Comparison of ENCODE assay signal across 26 cellular contexts in genomic region chr21:33208534-33208933, GRCh38. TPM values are rescaled to one million over a fixed set of nuclear protein-coding genes. Genes with fewer than 3 reads are reported as not detected.
DNase-seq lines count a peak whose midpoint lies in the region; ATAC-seq and TF ChIP-seq lines count a peak whose summit lies in the region.
"Had no signal": no experiment of that assay in that cellular context is flagged by ENCODE, and none has a peak within 500 bp of the region (broad histone marks: within the 10 kb centered on the region; RNA-seq: fewer than 3 reads in every experiment).

No MANE protein-coding gene starts in this region.

- ATAC-seq in activated T-cell treated with anti-CD3 and anti-CD28 coated beads, Interleukin-2, amount 50 U/mL, for 72 hours (replicated peaks in 1 of 2): no peak
- no peak for ATAC-seq in naive thymus-derived CD4-positive, alpha-beta T cell
- ATAC-seq: esophagus mucosa, foreskin keratinocyte, heart left ventricle, lower lobe of right lung, mucosa of descending colon, pancreas had no signal

- no peak overlapping the region for H3K4me3 Mint-ChIP-seq in activated T-cell treated with anti-CD3 and anti-CD28 coated beads, Interleukin-2, amount 50 U/mL, for 72 hours
- H3K4me3 Mint-ChIP-seq in activated T-helper 1 cell treated with anti-CD3 and anti-CD28 coated beads, Interleukin-12 subunit alpha, Interleukin-12 subunit beta, Interleukin-2, Interleukin-4 antibody, amounts not matched to agents 30 ng/mL and 10 ng/mL and 1 ng/mL, durations not matched to agents 14 hours and 24 hours and 36 hours: no peak overlapping the region
- H3K4me3 Mint-ChIP-seq in naive thymus-derived CD4-positive, alpha-beta T cell: no peak overlapping the region
- H3K4me3 Mint-ChIP-seq: activated T-cell treated with anti-CD3 and anti-CD28 coated beads, Interleukin-2, amount 50 U/mL, for 24 hours had no signal

- POLR2A ChIA-PET in naive thymus-derived CD4-positive, alpha-beta T cell (lab: Charles Lee): interaction anchor here (0.6 to 1.6 kb wide), 5 partner anchors 23 to 238 kb away, joined by 3 to 6 read pairs (median 4); partner anchors contain the start of gene IFNAR1

- no peak for DNase-seq in activated T-cell treated with anti-CD3 and anti-CD28 coated beads, Interleukin-2, amount 50 U/mL, for 72 hours
- DNase-seq in activated T-cell treated with anti-CD3 and anti-CD28 coated beads for 4 hours (no peak), NB4 (ENCODE audit: low read depth) (peak; percentile 15), HK-2 (ENCODE audit: unreplicated experiment) (no peak), HT-29 (ENCODE audit: low spot score) (no peak), SHP77 treated with DMSO at 0.1 percent for 48 hours (lab: John Stamatoyannopoulos, UW) (no peak)
- DNase-seq in activated T-helper 1 cell treated with anti-CD3 and anti-CD28 coated beads, Interleukin-12 subunit alpha, Interleukin-12 subunit beta, Interleukin-2, Interleukin-4 antibody, amounts not matched to agents 30 ng/mL and 10 ng/mL and 1 ng/mL, durations not matched to agents 14 hours and 24 hours and 36 hours (ENCODE audit: low spot score): no peak
- no peak for DNase-seq in naive thymus-derived CD4-positive, alpha-beta T cell
- DNase-seq: activated naive CD4-positive, alpha-beta T cell treated with Interleukin-2 at 50 U/mL for 16 hours; activated T-cell treated with anti-CD3 and anti-CD28 coated beads, Interleukin-2, amount 50 U/mL, for 24 hours; amygdala; BE2C; COR-L47; effector CD8-positive, alpha-beta T cell; heart left ventricle; IMR-90; lower lobe of right lung; mucosa of descending colon; NCI-H2029; NCI-H345; pancreas; retina; RPMI8226; small intestine had no signal

- peaks cover 0 to 4% (median 0%) of the 10 kb centered on the region in 3 experiments for H3K9me3 ChIP-seq in naive thymus-derived CD4-positive, alpha-beta T cell (ENCODE audit: control insufficient read depth in 2 of 3, low read length in 3 of 3)
- H3K9me3 ChIP-seq: BE2C, lower lobe of right lung, mucosa of descending colon, pancreas had no signal

- peak overlapping the region; percentile 74 for H3K27ac Mint-ChIP-seq in activated T-cell treated with anti-CD3 and anti-CD28 coated beads, Interleukin-2, amount 50 U/mL, for 72 hours
- peak overlapping the region; percentile 15 for H3K27ac Mint-ChIP-seq in activated T-helper 1 cell treated with anti-CD3 and anti-CD28 coated beads, Interleukin-12 subunit alpha, Interleukin-12 subunit beta, Interleukin-2, Interleukin-4 antibody, amounts not matched to agents 30 ng/mL and 10 ng/mL and 1 ng/mL, durations not matched to agents 14 hours and 24 hours and 36 hours
- H3K27ac Mint-ChIP-seq in naive thymus-derived CD4-positive, alpha-beta T cell: peak overlapping the region in 6 of 9 donors; percentile 33 to 92 (median 70)
- H3K27ac Mint-ChIP-seq: activated T-cell treated with anti-CD3 and anti-CD28 coated beads, Interleukin-2, amount 50 U/mL, for 24 hours had no signal

- TF ChIP-seq CTCF in NB4 (IDR thresholded peaks at IDR 0.05; ENCODE audit: low read depth, low read length): no peak

- peaks cover 4 to 11% of the 10 kb centered on the region in 2 donors for H3K9me3 Mint-ChIP-seq in activated T-cell treated with anti-CD3 and anti-CD28 coated beads, Interleukin-2, amount 50 U/mL, for 72 hours
- H3K9me3 Mint-ChIP-seq in activated T-helper 1 cell treated with anti-CD3 and anti-CD28 coated beads, Interleukin-12 subunit alpha, Interleukin-12 subunit beta, Interleukin-2, Interleukin-4 antibody, amounts not matched to agents 30 ng/mL and 10 ng/mL and 1 ng/mL, durations not matched to agents 14 hours and 24 hours and 36 hours: peaks cover 10% of the 10 kb centered on the region
- H3K9me3 Mint-ChIP-seq in naive thymus-derived CD4-positive, alpha-beta T cell: peaks cover 0 to 22% (median 0%) of the 10 kb centered on the region in 11 donors

- intact Hi-C loops in activated T-helper 1 cell treated with anti-CD3 and anti-CD28 coated beads, Interleukin-12 subunit alpha, Interleukin-12 subunit beta, Interleukin-2, Interleukin-4 antibody, amounts not matched to agents 30 ng/mL and 10 ng/mL and 1 ng/mL, durations not matched to agents 14 hours and 24 hours and 36 hours (cut with micrococcal nuclease): no loop called here
- intact Hi-C loops in naive thymus-derived CD4-positive, alpha-beta T cell (cut with micrococcal nuclease): no loop called here

- CTCF ChIA-PET in naive thymus-derived CD4-positive, alpha-beta T cell (lab: Charles Lee): interaction anchor here (1.2 to 1.3 kb wide), 3 partner anchors 9 to 152 kb away, joined by 3 read pairs; no protein-coding TSS in a partner anchor

- H3K36me3 Mint-ChIP-seq in activated T-cell treated with anti-CD3 and anti-CD28 coated beads, Interleukin-2, amount 50 U/mL, for 72 hours (ENCODE audit: insufficient read depth in 2 of 2): peaks cover 5 to 14% of the 10 kb centered on the region in 2 donors
- H3K36me3 Mint-ChIP-seq in activated T-helper 1 cell treated with anti-CD3 and anti-CD28 coated beads, Interleukin-12 subunit alpha, Interleukin-12 subunit beta, Interleukin-2, Interleukin-4 antibody, amounts not matched to agents 30 ng/mL and 10 ng/mL and 1 ng/mL, durations not matched to agents 14 hours and 24 hours and 36 hours (ENCODE audit: low read depth): peaks cover 7% of the 10 kb centered on the region
- H3K36me3 Mint-ChIP-seq in naive thymus-derived CD4-positive, alpha-beta T cell: peaks cover 0 to 38% (median 0%) of the 10 kb centered on the region in 5 donors

- H3K4me3 ChIP-seq in NB4 (ENCODE audit: low read depth, low read length): no peak overlapping the region
- H3K4me3 ChIP-seq in naive thymus-derived CD4-positive, alpha-beta T cell (ENCODE audit: low read length): no peak overlapping the region
- H3K4me3 ChIP-seq: heart left ventricle, lower lobe of right lung, mucosa of descending colon, pancreas had no signal

- no peak overlapping the region for H3K27ac ChIP-seq in naive thymus-derived CD4-positive, alpha-beta T cell (ENCODE audit: low read depth, low read length)
- H3K27ac ChIP-seq: foreskin keratinocyte, lower lobe of right lung, pancreas had no signal

- no peaks in the 10 kb centered on the region for H3K27me3 Mint-ChIP-seq in activated T-cell treated with anti-CD3 and anti-CD28 coated beads, Interleukin-2, amount 50 U/mL, for 72 hours (ENCODE audit: low read depth)
- no peaks in the 10 kb centered on the region for H3K27me3 Mint-ChIP-seq in activated T-helper 1 cell treated with anti-CD3 and anti-CD28 coated beads, Interleukin-12 subunit alpha, Interleukin-12 subunit beta, Interleukin-2, Interleukin-4 antibody, amounts not matched to agents 30 ng/mL and 10 ng/mL and 1 ng/mL, durations not matched to agents 14 hours and 24 hours and 36 hours (ENCODE audit: insufficient read depth)
- H3K27me3 Mint-ChIP-seq in naive thymus-derived CD4-positive, alpha-beta T cell: no peaks in the 10 kb centered on the region
- H3K27me3 Mint-ChIP-seq: activated T-cell treated with anti-CD3 and anti-CD28 coated beads, Interleukin-2, amount 50 U/mL, for 24 hours had no signal

- H3K36me3 ChIP-seq in naive thymus-derived CD4-positive, alpha-beta T cell (ENCODE audit: control insufficient read depth in 2 of 3, insufficient read depth in 3 of 3, low read length in 3 of 3): no peaks in the 10 kb centered on the region
- H3K36me3 ChIP-seq: BE2C, heart left ventricle, lower lobe of right lung, pancreas had no signal

- no peak for TF ChIP-seq POLR2A in NB4 (IDR thresholded peaks at IDR 0.05; ENCODE audit: extremely low read depth, insufficient read length)

- peaks cover 60% of the 10 kb centered on the region for H3K4me1 Mint-ChIP-seq in activated T-cell treated with anti-CD3 and anti-CD28 coated beads, Interleukin-2, amount 50 U/mL, for 72 hours (ENCODE audit: low read depth)
- H3K4me1 Mint-ChIP-seq in activated T-helper 1 cell treated with anti-CD3 and anti-CD28 coated beads, Interleukin-12 subunit alpha, Interleukin-12 subunit beta, Interleukin-2, Interleukin-4 antibody, amounts not matched to agents 30 ng/mL and 10 ng/mL and 1 ng/mL, durations not matched to agents 14 hours and 24 hours and 36 hours (ENCODE audit: low read depth): peaks cover 42% of the 10 kb centered on the region
- H3K4me1 Mint-ChIP-seq in naive thymus-derived CD4-positive, alpha-beta T cell: peaks cover 51 to 86% (median 79%) of the 10 kb centered on the region in 7 donors

- no peaks in the 10 kb centered on the region for H3K27me3 ChIP-seq in naive thymus-derived CD4-positive, alpha-beta T cell (ENCODE audit: control insufficient read depth in 2 of 2, insufficient read depth in 2 of 2, low read length in 2 of 2)
- H3K27me3 ChIP-seq: BE2C, foreskin keratinocyte, heart left ventricle, pancreas had no signal

- H3K4me1 ChIP-seq in naive thymus-derived CD4-positive, alpha-beta T cell (ENCODE audit: control insufficient read depth in 2 of 2, insufficient read depth in 2 of 2, low read length in 2 of 2): peaks cover 38 to 63% of the 10 kb centered on the region in 2 donors
- H3K4me1 ChIP-seq: BE2C had no signal

RNA-seq across cellular contexts. Expression of gene IFNAR2, which starts 21.2 kb away (rescaled TPM):
- total RNA-seq in activated T-cell treated with anti-CD3 and anti-CD28 coated beads, Interleukin-2, amount 50 U/mL, for 72 hours: 10 to 100 TPM; 30.5 to 30.7 TPM
- total RNA-seq in activated T-helper 1 cell treated with anti-CD3 and anti-CD28 coated beads, Interleukin-12 subunit alpha, Interleukin-12 subunit beta, Interleukin-2, Interleukin-4 antibody, amounts not matched to agents 30 ng/mL and 10 ng/mL and 1 ng/mL, durations not matched to agents 14 hours and 24 hours and 36 hours: 33.3 and 33.5 TPM in 2 replicates
- total RNA-seq in naive thymus-derived CD4-positive, alpha-beta T cell: 10 to 100 TPM; 44.9 to 85.8 (median 60.8) TPM
- polyA plus RNA-seq in naive thymus-derived CD4-positive, alpha-beta T cell: 10 to 100 TPM; 77.3 to 90.2 TPM
- 1.2 and 1.6 TPM in 2 replicates for total RNA-seq in HT-29 (2014; rRNA removed; shearing (Covaris generic))

RNA-seq across cellular contexts. Expression of gene IL10RB, which starts 57.6 kb away (rescaled TPM):
- total RNA-seq in activated T-cell treated with anti-CD3 and anti-CD28 coated beads, Interleukin-2, amount 50 U/mL, for 72 hours: 10 to 100 TPM; 36.4 to 44.0 TPM
- 20.5 and 21.4 TPM in 2 replicates for total RNA-seq in activated T-helper 1 cell treated with anti-CD3 and anti-CD28 coated beads, Interleukin-12 subunit alpha, Interleukin-12 subunit beta, Interleukin-2, Interleukin-4 antibody, amounts not matched to agents 30 ng/mL and 10 ng/mL and 1 ng/mL, durations not matched to agents 14 hours and 24 hours and 36 hours
- 10 to 100 TPM; 17.6 to 35.0 (median 27.2) TPM for total RNA-seq in naive thymus-derived CD4-positive, alpha-beta T cell
- polyA plus RNA-seq in naive thymus-derived CD4-positive, alpha-beta T cell: 10 to 100 TPM; 47.2 to 51.4 TPM
- 10.3 and 13.4 TPM in 2 replicates for total RNA-seq in HT-29 (2014; rRNA removed; shearing (Covaris generic))

Comparison
In these comparisons a context has a peak if more than half of its experiments do, and no peak if none do; other contexts are left out.
1. H3K27ac Mint-ChIP-seq: peak in every context shown above with its lines; median percentile 74 in activated T-cell treated with anti-CD3 and anti-CD28 coated beads, Interleukin-2, amount 50 U/mL, for 72 hours; 70 in naive thymus-derived CD4-positive, alpha-beta T cell; 15 in activated T-helper 1 cell treated with anti-CD3 and anti-CD28 coated beads, Interleukin-12 subunit alpha, Interleukin-12 subunit beta, Interleukin-2, Interleukin-4 antibody, amounts not matched to agents 30 ng/mL and 10 ng/mL and 1 ng/mL, durations not matched to agents 14 hours and 24 hours and 36 hours.
2. RNA of gene IFNAR2, which starts 21.2 kb away (total RNA-seq): 44.9 to 85.8 TPM in naive thymus-derived CD4-positive, alpha-beta T cell, 33.3 to 33.5 TPM in activated T-helper 1 cell treated with anti-CD3 and anti-CD28 coated beads, Interleukin-12 subunit alpha, Interleukin-12 subunit beta, Interleukin-2, Interleukin-4 antibody, amounts not matched to agents 30 ng/mL and 10 ng/mL and 1 ng/mL, durations not matched to agents 14 hours and 24 hours and 36 hours and 30.5 to 30.7 TPM in activated T-cell treated with anti-CD3 and anti-CD28 coated beads, Interleukin-2, amount 50 U/mL, for 72 hours; 1.2 to 1.6 TPM in HT-29; every median in the first group is over 10 times any median in the second.